9 cellular contexts compared by ENCODE assay signal in genomic region chr9:5459289-5459829, GRCh38. TPM values are rescaled to one million over a fixed set of nuclear protein-coding genes. Genes with fewer than 3 reads are reported as not detected.
DNase-seq lines count a peak whose midpoint lies in the region; ATAC-seq and TF ChIP-seq lines count a peak whose summit lies in the region.
"Had no signal": no experiment of that assay in that cellular context is flagged by ENCODE, and none has a peak within 500 bp of the region (broad histone marks: within the 10 kb centered on the region; RNA-seq: fewer than 3 reads in every experiment).

No MANE protein-coding gene starts in this region.

- intact Hi-C loops in adrenal gland (cut with DNase I) (loop anchor here in 1 of 2 donors (10.0 kb wide), 1 partner anchor 135 kb away; no protein-coding TSS in a partner anchor), sigmoid colon (cut with DNase I) (no loop called here)

- H3K9me3 ChIP-seq in adrenal gland (replicated peaks in 1 of 3) (no peaks in the 10 kb centered on the region), sigmoid colon (no peaks in the 10 kb centered on the region)

- H3K36me3 ChIP-seq in adrenal gland (replicated peaks in 1 of 2) (no peaks in the 10 kb centered on the region), sigmoid colon (peaks cover 0 to 10% (median 0%) of the 10 kb centered on the region in 4 donors)

- peak; percentile 71 for DNase-seq in M059J (ENCODE audit: low read depth)
- peak; percentile 76 for DNase-seq in epithelial cell of proximal tubule (ENCODE audit: low read depth)
- DNase-seq in NCI-H510A (lab: John Stamatoyannopoulos, UW), result no peak
- DNase-seq in adrenal gland, result no peak
- DNase-seq in sigmoid colon, result no peak
- no peak for DNase-seq in DMS153 treated with DMSO at 0.1 percent for 48 hours (lab: John Stamatoyannopoulos, UW; ENCODE audit: unreplicated experiment)
- DNase-seq: kidney had no signal

- TF ChIP-seq CTCF in epithelial cell of proximal tubule (conservative IDR thresholded peaks at IDR 0.05; ENCODE audit: low read depth, low read length) (no peak), adrenal gland (IDR thresholded peaks at IDR 0.05) (no peak), sigmoid colon (IDR thresholded peaks at IDR 0.05) (no peak)

- H3K4me3 ChIP-seq in epithelial cell of proximal tubule (ENCODE audit: low read depth, low read length) (no peak overlapping the region), adrenal gland (no peak overlapping the region), sigmoid colon (no peak overlapping the region)

- H3K27me3 ChIP-seq in adrenal gland (no peaks in the 10 kb centered on the region), sigmoid colon (no peaks in the 10 kb centered on the region)

- no peak for TF ChIP-seq EP300 in sigmoid colon (IDR thresholded peaks at IDR 0.05)

- no peak overlapping the region for H3K27ac ChIP-seq in adrenal gland
- no peak overlapping the region for H3K27ac ChIP-seq in sigmoid colon

- ATAC-seq in GM18502 (IDR thresholded peaks at IDR 0.05; ENCODE audit: poor library complexity, unreplicated experiment) (peak; percentile 52), GM21576 (IDR thresholded peaks at IDR 0.05; ENCODE audit: unreplicated experiment) (peak; percentile 51)

- WGBS in adrenal gland, 4 donors, result 84 to 90% (median 85%) methylated on average over 3 to 4 of the region's 4 CpGs
- 71 to 78% methylated on average over 4 of the region's 4 CpGs for WGBS in sigmoid colon, 2 donors

- TF ChIP-seq POLR2A in adrenal gland (IDR thresholded peaks at IDR 0.05), result no peak
- no peak for TF ChIP-seq POLR2A in sigmoid colon (IDR thresholded peaks at IDR 0.05)

- H3K4me1 ChIP-seq in adrenal gland (replicated peaks in 1 of 2) (no peaks in the 10 kb centered on the region), sigmoid colon (no peaks in the 10 kb centered on the region)

RNA-seq across cellular contexts. Expression of gene CD274, which starts 9.0 kb away (rescaled TPM):
- total RNA-seq in M059J (2014; rRNA removed; shearing (Covaris generic)), result 26.7 and 31.2 TPM in 2 replicates
- total RNA-seq in epithelial cell of proximal tubule, result 16.1 and 22.1 TPM in 2 replicates
- total RNA-seq in adrenal gland, result 1 to 10 TPM in 7 of 8 donors, under 1 TPM in 1; 0.66 to 5.8 (median 2.4) TPM
- 1 to 10 TPM in 2 of 3 donors, under 1 TPM in 1; 0.98 to 2.1 (median 1.1) TPM for polyA plus RNA-seq in adrenal gland
- 1 to 10 TPM in 3 of 4 donors, under 1 TPM in 1; 0.68 to 8.9 (median 1.3) TPM for total RNA-seq in sigmoid colon
- 1 to 10 TPM; 1.4 to 4.3 (median 4.2) TPM for polyA plus RNA-seq in sigmoid colon

RNA-seq across cellular contexts. Expression of gene PLGRKT, which starts 21.6 kb away (rescaled TPM):
- 43.5 and 44.9 TPM in 2 replicates for total RNA-seq in M059J (2014; rRNA removed; shearing (Covaris generic))
- total RNA-seq in epithelial cell of proximal tubule, result 28.5 and 49.0 TPM in 2 replicates
- total RNA-seq in adrenal gland, result 10 to 100 TPM; 15.8 to 32.0 (median 20.7) TPM
- polyA plus RNA-seq in adrenal gland, result 10 to 100 TPM in 1 of 3 donors, 1 to 10 TPM in 2; 7.2 to 25.2 (median 7.2) TPM
- total RNA-seq in sigmoid colon, result 10 to 100 TPM; 14.1 to 25.0 (median 19.7) TPM
- polyA plus RNA-seq in sigmoid colon, result 10 to 100 TPM; 47.6 to 94.6 (median 81.7) TPM

RNA-seq across cellular contexts. Expression of gene PDCD1LG2, which starts 51.0 kb away (rescaled TPM):
- 20.7 and 28.1 TPM in 2 replicates for total RNA-seq in M059J (2014; rRNA removed; shearing (Covaris generic))
- 2.7 and 12.4 TPM in 2 replicates for total RNA-seq in epithelial cell of proximal tubule
- total RNA-seq in adrenal gland, result 1 to 10 TPM in 7 of 8 donors, under 1 TPM in 1; 0.57 to 5.5 (median 1.9) TPM
- polyA plus RNA-seq in adrenal gland, result under 1 TPM; 0.40 to 0.97 (median 0.72) TPM
- total RNA-seq in sigmoid colon, result 1 to 10 TPM; 1.1 to 2.8 (median 1.9) TPM
- 1 to 10 TPM in 2 of 3 donors, under 1 TPM in 1; 0.60 to 1.2 (median 1.2) TPM for polyA plus RNA-seq in sigmoid colon

Comparison
In these comparisons a context has a peak if more than half of its experiments do, and no peak if none do; other contexts are left out.
1. DNase-seq: peak in M059J (single experiment) and epithelial cell of proximal tubule (single experiment); none in NCI-H510A (single experiment), adrenal gland (0 of 7), sigmoid colon (single experiment) and DMS153 treated with DMSO at 0.1 percent for 48 hours (single experiment).